Comparison of ENCODE assay signal across 8 cellular contexts in genomic region chr10:72248477-72249151, GRCh38. TPM values are rescaled to one million over a fixed set of nuclear protein-coding genes. Genes with fewer than 3 reads are reported as not detected.
DNase-seq lines count a peak whose midpoint lies in the region; ATAC-seq lines count a peak whose summit lies in the region.

No MANE protein-coding gene starts in this region.

- H3K9ac ChIP-seq in ES-I3 (ENCODE audit: low read depth, low read length) = peak overlapping the region; percentile 21
- peak overlapping the region; percentile 3 for H3K9ac ChIP-seq in mesendoderm (ENCODE audit: low read length)

- ATAC-seq in GM21526 (IDR thresholded peaks at IDR 0.05; ENCODE audit: low FRiP score, unreplicated experiment) = peak; percentile 85

- peaks cover 2% of the 10 kb centered on the region for H3K36me3 Mint-ChIP-seq in IgD-negative memory B cell
- H3K36me3 Mint-ChIP-seq in activated CD4-positive, alpha-beta T cell treated with anti-CD3 and anti-CD28 coated beads, Interleukin-2, amount 10 ng/mL, durations not matched to agents 24 days and 14 days (ENCODE audit: low read depth) = no peaks in the 10 kb centered on the region

- H4K5ac ChIP-seq in mesendoderm (ENCODE audit: low read length) = no peak overlapping the region

- no peak overlapping the region for H2BK15ac ChIP-seq in mesendoderm (replicated peaks; ENCODE audit: low read depth)

- H3K9me3 Mint-ChIP-seq in IgD-negative memory B cell = no peaks in the 10 kb centered on the region
- no peaks in the 10 kb centered on the region for H3K9me3 Mint-ChIP-seq in activated CD4-positive, alpha-beta T cell treated with anti-CD3 and anti-CD28 coated beads, Interleukin-2, amount 10 ng/mL, durations not matched to agents 24 days and 14 days

- intact Hi-C loops in activated CD4-positive, alpha-beta T cell treated with anti-CD3 and anti-CD28 coated beads, Interleukin-2, amount 10 ng/mL, durations not matched to agents 24 days and 14 days (cut with micrococcal nuclease) = loop anchor here (1.0 to 2.0 kb wide), 4 partner anchors 13 to 87 kb away; partner anchors contain the start of gene DDIT4

- no peak overlapping the region for H3K4me3 ChIP-seq in mesendoderm (ENCODE audit: low read length)

- no peak overlapping the region for H3K27ac ChIP-seq in mesendoderm (ENCODE audit: low read depth, low read length)

- H4K8ac ChIP-seq in mesendoderm (ENCODE audit: low read depth, low read length) = no peak overlapping the region

- no peak overlapping the region for H3K18ac ChIP-seq in mesendoderm (ENCODE audit: low read length)

- peak overlapping the region; percentile 77 to 96 (median 85) for H3K4me3 Mint-ChIP-seq in IgD-negative memory B cell
- peak overlapping the region; percentile 82 for H3K4me3 Mint-ChIP-seq in activated CD4-positive, alpha-beta T cell treated with anti-CD3 and anti-CD28 coated beads, Interleukin-2, amount 10 ng/mL, durations not matched to agents 24 days and 14 days

- H3K4ac ChIP-seq in mesendoderm (ENCODE audit: low read depth, low read length) = no peak overlapping the region

- no peaks in the 10 kb centered on the region for H3K79me1 ChIP-seq in mesendoderm (ENCODE audit: low read length)

- H3K27ac Mint-ChIP-seq in IgD-negative memory B cell = peak overlapping the region; percentile 98
- H3K27ac Mint-ChIP-seq in activated CD4-positive, alpha-beta T cell treated with anti-CD3 and anti-CD28 coated beads, Interleukin-2, amount 10 ng/mL, durations not matched to agents 24 days and 14 days = peak overlapping the region; percentile 96

- peak; percentile 94 for DNase-seq in activated CD4-positive, alpha-beta T cell treated with anti-CD3 and anti-CD28 coated beads, Interleukin-2, amount 10 ng/mL, durations not matched to agents 24 days and 14 days
- DNase-seq in dermis blood vessel endothelial cell (peak; percentile 95), mesendoderm (peak; percentile 65), epidermal melanocyte (ENCODE audit: insufficient read length, low spot score) (no peak)
- DNase-seq in stimulated activated CD8-positive, alpha-beta memory T cell treated with anti-CD3 and anti-CD28 coated beads, Interleukin-4, amount 100 ng/mL, for 24 hours (ENCODE audit: low read depth) = peak; percentile 49

- no CpG with 5 or more reads among the region's 10 CpGs for WGBS in mesendoderm (ENCODE audit: extremely low coverage, insufficient coverage, low lambda C conversion rate)

- H3K36me3 ChIP-seq in ES-I3 (ENCODE audit: insufficient read depth, low read length) (no peaks in the 10 kb centered on the region), mesendoderm (ENCODE audit: control insufficient read depth, insufficient read depth, low read length) (no peaks in the 10 kb centered on the region)

- peaks cover 43 to 64% (median 62%) of the 10 kb centered on the region in 3 donors for H3K4me1 Mint-ChIP-seq in IgD-negative memory B cell
- H3K4me1 Mint-ChIP-seq in activated CD4-positive, alpha-beta T cell treated with anti-CD3 and anti-CD28 coated beads, Interleukin-2, amount 10 ng/mL, durations not matched to agents 24 days and 14 days = peaks cover 65% of the 10 kb centered on the region

- no peak overlapping the region for H2BK120ac ChIP-seq in mesendoderm (ENCODE audit: low read depth, low read length)

- H3K9me3 ChIP-seq in ES-I3 (ENCODE audit: control insufficient read depth, insufficient read depth, low read length) = no peaks in the 10 kb centered on the region

- no peak overlapping the region for H3K4me2 ChIP-seq in mesendoderm (ENCODE audit: low read length)

- no peaks in the 10 kb centered on the region for H3K79me2 ChIP-seq in mesendoderm (ENCODE audit: control insufficient read depth, insufficient read depth, low read length)

- H3K27me3 Mint-ChIP-seq in IgD-negative memory B cell = no peaks in the 10 kb centered on the region
- H3K27me3 Mint-ChIP-seq in activated CD4-positive, alpha-beta T cell treated with anti-CD3 and anti-CD28 coated beads, Interleukin-2, amount 10 ng/mL, durations not matched to agents 24 days and 14 days = no peaks in the 10 kb centered on the region

- H3K4me1 ChIP-seq in ES-I3 (ENCODE audit: insufficient read depth, low read length) = peaks cover 24% of the 10 kb centered on the region
- H3K4me1 ChIP-seq in mesendoderm (ENCODE audit: control insufficient read depth, low read depth, low read length) = peaks cover 11% of the 10 kb centered on the region

- no peaks in the 10 kb centered on the region for H3K27me3 ChIP-seq in mesendoderm (ENCODE audit: insufficient read depth, low read length, poor library complexity)

- H2AK5ac ChIP-seq in mesendoderm (ENCODE audit: low read length) = no peak overlapping the region

- H2BK5ac ChIP-seq in mesendoderm (ENCODE audit: low read length) = peak overlapping the region; percentile 0

- H3K56ac ChIP-seq in mesendoderm (ENCODE audit: low read length) = peak overlapping the region; percentile 53

- no peak overlapping the region for H3K23ac ChIP-seq in mesendoderm (ENCODE audit: low read length)

RNA-seq across cellular contexts. Expression of gene DDIT4, which starts 25.1 kb away (rescaled TPM):
- polyA plus RNA-seq in IgD-negative memory B cell = 79.9 TPM
- total RNA-seq in activated CD4-positive, alpha-beta T cell treated with anti-CD3 and anti-CD28 coated beads, Interleukin-2, amount 10 ng/mL, durations not matched to agents 24 days and 14 days = 260 and 271 TPM in 2 replicates
- 146 and 173 TPM in 2 replicates for total RNA-seq in dermis blood vessel endothelial cell
- polyA plus RNA-seq in mesendoderm (2013, experiment 1 of 2) = 13.6 TPM
- 13.8 TPM for polyA plus RNA-seq in mesendoderm (2013, experiment 2 of 2)

RNA-seq across cellular contexts. Expression of gene ASCC1, which starts 32.5 kb away (rescaled TPM):
- 24.8 TPM for polyA plus RNA-seq in IgD-negative memory B cell
- total RNA-seq in activated CD4-positive, alpha-beta T cell treated with anti-CD3 and anti-CD28 coated beads, Interleukin-2, amount 10 ng/mL, durations not matched to agents 24 days and 14 days = 33.6 and 34.1 TPM in 2 replicates
- 33.5 and 38.3 TPM in 2 replicates for total RNA-seq in dermis blood vessel endothelial cell
- 31.3 TPM for polyA plus RNA-seq in mesendoderm (2013, experiment 1 of 2)
- 32.2 TPM for polyA plus RNA-seq in mesendoderm (2013, experiment 2 of 2)

RNA-seq across cellular contexts. Expression of gene ANAPC16, which starts 32.8 kb away (rescaled TPM):
- 426 TPM for polyA plus RNA-seq in IgD-negative memory B cell
- total RNA-seq in activated CD4-positive, alpha-beta T cell treated with anti-CD3 and anti-CD28 coated beads, Interleukin-2, amount 10 ng/mL, durations not matched to agents 24 days and 14 days = 73.2 and 74.3 TPM in 2 replicates
- 51.5 and 54.5 TPM in 2 replicates for total RNA-seq in dermis blood vessel endothelial cell
- polyA plus RNA-seq in mesendoderm (2013, experiment 1 of 2) = 46.8 TPM
- polyA plus RNA-seq in mesendoderm (2013, experiment 2 of 2) = 43.6 TPM
